In genomic region chr5:139774980-139775654, GRCh38 we compare ENCODE assay signal across 8 cellular contexts. TPM values are rescaled to one million over a fixed set of nuclear protein-coding genes. Genes with fewer than 3 reads are reported as not detected.
DNase-seq lines count a peak whose midpoint lies in the region; ATAC-seq and TF ChIP-seq lines count a peak whose summit lies in the region.

No MANE protein-coding gene starts in this region.

- H3K27me3 ChIP-seq in OCI-LY3 (ENCODE audit: low read depth, low read length) (0 out of 2 replicates have a peak, but pooled peaks cover 10% of the 10 kb centered on the region), esophagus muscularis mucosa (no peaks in the 10 kb centered on the region), stomach (peaks cover 0 to 11% (median 0%) of the 10 kb centered on the region in 3 donors)

- peak overlapping the region; percentile 74; the same call in 1 of the 2 replicates for H2AFZ ChIP-seq in OCI-LY3 (ENCODE audit: low read depth, low read length)

- H3K36me3 ChIP-seq in OCI-LY3 (replicated peaks; ENCODE audit: low read depth, low read length) (no peaks in the 10 kb centered on the region), esophagus muscularis mucosa (no peaks in the 10 kb centered on the region), stomach (no peaks in the 10 kb centered on the region)

- WGBS in esophagus muscularis mucosa = 15% methylated on average over 26 of the region's 32 CpGs
- WGBS in stomach, 5 donors = 22 to 29% (median 25%) methylated on average over 27 to 32 of the region's 32 CpGs

- no peaks in the 10 kb centered on the region for H4K20me1 ChIP-seq in OCI-LY3 (ENCODE audit: insufficient read depth, low read length)

- no peak for TF ChIP-seq EP300 in esophagus muscularis mucosa (IDR thresholded peaks at IDR 0.05)
- TF ChIP-seq EP300 in stomach (IDR thresholded peaks at IDR 0.05) = no peak

- peak overlapping the region; percentile 81 for H3K4me2 ChIP-seq in OCI-LY3 (ENCODE audit: low read length)

- TF ChIP-seq POLR2A in esophagus muscularis mucosa (IDR thresholded peaks at IDR 0.05; ENCODE audit: low read depth) (no peak), stomach (IDR thresholded peaks at IDR 0.05) (no peak)

- H3K9ac ChIP-seq in OCI-LY3 (ENCODE audit: low read length) = 0 out of 2 replicates have a peak overlapping the region, but pooled peaks have one; percentile 35

- no peak overlapping the region for H3K27ac Mint-ChIP-seq in nephron progenitor cell

- H3K9me3 Mint-ChIP-seq in nephron progenitor cell = no peaks in the 10 kb centered on the region

- H3K4me1 ChIP-seq in OCI-LY3 (ENCODE audit: low read length) (0 out of 2 replicates have a peak, but pooled peaks cover 2% of the 10 kb centered on the region), esophagus muscularis mucosa (peaks cover 4 to 9% (median 8%) of the 10 kb centered on the region in 4 donors), stomach (peaks cover 0 to 11% (median 5%) of the 10 kb centered on the region in 4 donors)

- ATAC-seq in HG03175 (IDR thresholded peaks at IDR 0.05; ENCODE audit: unreplicated experiment) = peak; percentile 85

- H3K4me1 Mint-ChIP-seq in nephron progenitor cell = peaks cover 44% of the 10 kb centered on the region

- H3K27ac ChIP-seq in OCI-LY3 (ENCODE audit: low read length) = no peak overlapping the region
- no peak overlapping the region for H3K27ac ChIP-seq in esophagus muscularis mucosa (replicated peaks in 1 of 4)
- H3K27ac ChIP-seq in stomach = no peak overlapping the region

- H3K9me3 ChIP-seq in OCI-LY3 (ENCODE audit: insufficient read depth, low read length) (no peaks in the 10 kb centered on the region), esophagus muscularis mucosa (no peaks in the 10 kb centered on the region), stomach (no peaks in the 10 kb centered on the region)

- no peaks in the 10 kb centered on the region for H3K36me3 Mint-ChIP-seq in nephron progenitor cell (ENCODE audit: low read depth)

- TF ChIP-seq CTCF in OCI-LY3 (IDR thresholded peaks at IDR 0.05; ENCODE audit: low read depth, low read length) = peak; percentile 68
- TF ChIP-seq CTCF in esophagus muscularis mucosa (IDR thresholded peaks at IDR 0.05) = peak; percentile 87 to 98 (median 88)
- TF ChIP-seq CTCF in nephron progenitor cell (IDR thresholded peaks at IDR 0.05) = peak; percentile 98
- peak in 5 of 7 experiments; percentile 63 to 97 (median 93) for TF ChIP-seq CTCF in stomach (IDR thresholded peaks at IDR 0.05)

- H3K79me2 ChIP-seq in OCI-LY3 (ENCODE audit: low read length) = no peaks in the 10 kb centered on the region

- peak; percentile 50 to 75 for DNase-seq in NCI-H524 (lab: John Stamatoyannopoulos, UW)
- no peak for DNase-seq in NCI-H524 treated with DMSO at 0.1 percent for 48 hours (lab: John Stamatoyannopoulos, UW)
- DNase-seq in activated T-cell treated with anti-CD3 and anti-CD28 coated beads for 24 hours (ENCODE audit: low read depth) = peak; percentile 73
- DNase-seq in esophagus muscularis mucosa (ENCODE audit: extremely low spot score) = no peak
- peak; percentile 96 for DNase-seq in nephron progenitor cell
- DNase-seq in stomach = peak; percentile 77

- intact Hi-C loops in esophagus muscularis mucosa (cut with DNase I) = loop anchor here (10.0 kb wide), 1 partner anchor 340 kb away; the partner anchor contains the start of gene DNAJC18
- intact Hi-C loops in stomach (cut with DNase I; ENCODE audit: low total_unique reads) = no loop called here

- H3K27me3 Mint-ChIP-seq in nephron progenitor cell (ENCODE audit: low read depth, poor library complexity) = peaks cover 26% of the 10 kb centered on the region

- no peak overlapping the region for H3K4me3 Mint-ChIP-seq in nephron progenitor cell

- H3K4me3 ChIP-seq in OCI-LY3 (ENCODE audit: low read length) (peak overlapping the region; percentile 70), esophagus muscularis mucosa (peak overlapping the region in 1 of 4 donors; percentile 22), stomach (no peak overlapping the region)

RNA-seq across cellular contexts. Expression of gene PSD2, which starts 20.5 kb away (rescaled TPM):
- total RNA-seq in esophagus muscularis mucosa (under 1 TPM in 3 of 4 donors, not detected in 1; under 0.01 to 0.17 (median 0.13) TPM), stomach (under 1 TPM in 1 of 5 donors, not detected in 4; 0.73 TPM)
- polyA plus RNA-seq in stomach = under 1 TPM in 1 of 3 donors, not detected in 2; 0.05 TPM

Comparison
In these comparisons a context has a peak if more than half of its experiments do, and no peak if none do; other contexts are left out.
1. DNase-seq: peak in NCI-H524 (2 of 2), activated T-cell treated with anti-CD3 and anti-CD28 coated beads for 24 hours (single experiment), nephron progenitor cell (single experiment) and stomach (single experiment); none in NCI-H524 treated with DMSO at 0.1 percent for 48 hours (single experiment) and esophagus muscularis mucosa (single experiment).
2. Peak in every context shown above with its lines, with median percentiles within 50 percentile points of each other: CTCF ChIP-seq.